1 cellular context compared by ENCODE assay signal in genomic region chr1:25684216-25684965, GRCh38.
TF ChIP-seq lines count a peak whose summit lies in the region.

No MANE protein-coding gene starts in this region.

TF ChIP-seq in GM23338, 12 proteins besides CTCF, POLR2A, EP300 and RAD21 (continued from another document):
- TF ChIP-seq REST (IDR thresholded peaks at IDR 0.05; ENCODE audit: unreplicated experiment) (no peak), CREB1 (CRISPR knock-in tag; IDR thresholded peaks at IDR 0.05; ENCODE audit: low read depth) (no peak), NANOG (IDR thresholded peaks at IDR 0.05; ENCODE audit: borderline replicate concordance) (no peak)
- TF ChIP-seq, protein P1, sequence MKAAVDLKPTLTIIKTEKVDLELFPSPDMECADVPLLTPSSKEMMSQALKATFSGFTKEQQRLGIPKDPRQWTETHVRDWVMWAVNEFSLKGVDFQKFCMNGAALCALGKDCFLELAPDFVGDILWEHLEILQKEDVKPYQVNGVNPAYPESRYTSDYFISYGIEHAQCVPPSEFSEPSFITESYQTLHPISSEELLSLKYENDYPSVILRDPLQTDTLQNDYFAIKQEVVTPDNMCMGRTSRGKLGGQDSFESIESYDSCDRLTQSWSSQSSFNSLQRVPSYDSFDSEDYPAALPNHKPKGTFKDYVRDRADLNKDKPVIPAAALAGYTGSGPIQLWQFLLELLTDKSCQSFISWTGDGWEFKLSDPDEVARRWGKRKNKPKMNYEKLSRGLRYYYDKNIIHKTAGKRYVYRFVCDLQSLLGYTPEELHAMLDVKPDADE (IDR thresholded peaks at IDR 0.05), result no peak
